ENCODE assay signal across 8 cellular contexts in the genomic region with DNA sequence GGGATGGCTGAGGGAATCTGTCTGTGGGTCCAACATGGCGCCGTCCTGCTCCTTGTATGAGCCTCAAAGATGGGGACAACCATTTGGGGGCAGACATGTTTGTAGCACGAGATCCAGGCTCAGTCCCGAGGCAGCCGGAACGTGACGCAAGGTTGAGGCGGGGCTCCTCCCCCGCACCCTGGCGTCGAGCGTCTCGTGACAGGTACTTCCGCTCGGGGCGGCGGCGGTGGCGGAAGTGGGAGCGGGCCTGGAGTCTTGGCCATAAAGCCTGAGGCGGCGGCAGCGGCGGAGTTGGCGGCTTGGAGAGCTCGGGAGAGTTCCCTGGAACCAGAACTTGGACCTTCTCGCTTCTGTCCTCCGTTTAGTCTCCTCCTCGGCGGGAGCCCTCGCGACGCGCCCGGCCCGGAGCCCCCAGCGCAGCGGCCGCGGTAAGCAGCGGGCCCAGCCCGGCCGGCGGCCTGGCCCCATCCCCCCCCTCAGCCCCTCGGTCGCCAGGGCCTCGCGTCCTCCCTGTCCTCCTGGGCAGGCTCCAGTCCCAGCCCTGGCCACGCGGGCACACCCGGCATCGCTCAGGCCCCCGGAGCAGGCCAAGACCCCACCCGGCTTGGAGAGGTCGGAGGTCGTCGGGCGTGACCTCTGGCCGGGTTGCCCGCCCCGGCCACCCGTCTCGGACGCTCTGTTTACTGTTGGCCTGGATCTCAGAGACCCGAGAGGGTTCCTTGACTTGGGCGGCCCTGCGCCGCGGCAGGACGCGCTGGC. TPM values are rescaled to one million over a fixed set of nuclear protein-coding genes. Genes with fewer than 3 reads are reported as not detected.
DNase-seq lines count a peak whose midpoint lies in the region; ATAC-seq, FAIRE-seq and TF ChIP-seq lines count a peak whose summit lies in the region.

A gene (plus strand): TSS at position 252 of the 759 bp plus-strand sequence. CDS start 69,185 bp downstream, outside the sequence.

- H3K9me3 Mint-ChIP-seq in activated T-cell treated with anti-CD3 and anti-CD28 coated beads, Interleukin-2, amount 50 U/mL, for 72 hours = peaks cover 0 to 2% of the 10 kb centered on the region in 2 donors

- peak within 1 kb of the TSS; percentile 90 to 96 for H3K4me3 Mint-ChIP-seq in activated T-cell treated with anti-CD3 and anti-CD28 coated beads, Interleukin-2, amount 50 U/mL, for 72 hours

- H3K4me1 Mint-ChIP-seq in activated T-cell treated with anti-CD3 and anti-CD28 coated beads, Interleukin-2, amount 50 U/mL, for 72 hours (ENCODE audit: low read depth) = peaks cover 67% of the 10 kb centered on the region

- peak within 1 kb of the TSS; percentile 94 for H3K27ac Mint-ChIP-seq in activated T-cell treated with anti-CD3 and anti-CD28 coated beads, Interleukin-2, amount 50 U/mL, for 72 hours

- intact Hi-C loops in esophagus muscularis mucosa (cut with DNase I) = loop anchor here (2.0 to 5.0 kb wide), 2 partner anchors 45 to 71 kb away; no protein-coding TSS in a partner anchor

- H3K36me3 Mint-ChIP-seq in activated T-cell treated with anti-CD3 and anti-CD28 coated beads, Interleukin-2, amount 50 U/mL, for 72 hours (ENCODE audit: insufficient read depth in 2 of 2) = peaks cover 0 to 8% of the 10 kb centered on the region in 2 donors

- peak; percentile 33 for TF ChIP-seq EP300 in esophagus muscularis mucosa (IDR thresholded peaks at IDR 0.05)

- FAIRE-seq in RCC 7860 (lab: Jason Lieb, UNC) = peak; percentile 71

- peaks cover 34 to 49% (median 46%) of the 10 kb centered on the region in 4 donors for H3K4me1 ChIP-seq in esophagus muscularis mucosa

- under 1% methylated on average over 30 of the region's 71 CpGs for WGBS in esophagus muscularis mucosa

- H3K9me3 ChIP-seq in KOPT-K1 (ENCODE audit: insufficient read depth, low read length, poor library complexity, severe bottlenecking) (no peaks in the 10 kb centered on the region), esophagus muscularis mucosa (no peaks in the 10 kb centered on the region)

- TF ChIP-seq CTCF in esophagus muscularis mucosa (IDR thresholded peaks at IDR 0.05) = peak in 1 of 3 experiments; percentile 34

- TF ChIP-seq POLR2A in esophagus muscularis mucosa (IDR thresholded peaks at IDR 0.05; ENCODE audit: low read depth) = peak; percentile 97

- no peaks in the 10 kb centered on the region for H3K27me3 Mint-ChIP-seq in activated T-cell treated with anti-CD3 and anti-CD28 coated beads, Interleukin-2, amount 50 U/mL, for 72 hours (ENCODE audit: low read depth)

- ATAC-seq in GM21786 (IDR thresholded peaks at IDR 0.05; ENCODE audit: unreplicated experiment) = peak; percentile 94
- ATAC-seq in activated T-cell treated with anti-CD3 and anti-CD28 coated beads, Interleukin-2, amount 50 U/mL, for 72 hours (replicated peaks in 1 of 2) = peak; percentile 95

- no peaks in the 10 kb centered on the region for H3K27me3 ChIP-seq in esophagus muscularis mucosa

- peak within 1 kb of the TSS; percentile 88 to 100 (median 97) for H3K4me3 ChIP-seq in esophagus muscularis mucosa

- DNase-seq in DMS79 (lab: John Stamatoyannopoulos, UW) (peak; percentile 96), RCC 7860 (ENCODE audit: low spot score) (peak; percentile 92), esophagus muscularis mucosa (ENCODE audit: extremely low spot score) (peak; percentile 99), myocyte (ENCODE audit: low read depth) (peak; percentile 99)
- peak; percentile 98 for DNase-seq in activated T-cell treated with anti-CD3 and anti-CD28 coated beads, Interleukin-2, amount 50 U/mL, for 72 hours
- DNase-seq in stimulated activated CD8-positive, alpha-beta memory T cell treated with anti-CD3 and anti-CD28 coated beads, Interleukin-7, amount 100 ng/mL, for 48 hours (ENCODE audit: extremely low read depth in 1 of 2, low read depth in 1 of 2) = peak; percentile 95 to 96

- peaks cover 4% of the 10 kb centered on the region; the same call in 1 of the 2 replicates for H3K36me3 ChIP-seq in KOPT-K1 (ENCODE audit: insufficient read depth, low read length)
- H3K36me3 ChIP-seq in esophagus muscularis mucosa = no peaks in the 10 kb centered on the region

- H3K27ac ChIP-seq in KOPT-K1 (ENCODE audit: low read depth, low read length, poor library complexity, severe bottlenecking) = peak within 1 kb of the TSS; percentile 78
- peak within 1 kb of the TSS; percentile 98 to 99 (median 99) for H3K27ac ChIP-seq in esophagus muscularis mucosa (replicated peaks in 1 of 4)

RNA-seq across cellular contexts. Expression of the gene that starts here (rescaled TPM):
- total RNA-seq in activated T-cell treated with anti-CD3 and anti-CD28 coated beads, Interleukin-2, amount 50 U/mL, for 72 hours = 100 to 1,000 TPM; 204 to 206 TPM
- total RNA-seq in esophagus muscularis mucosa (100 to 1,000 TPM in 1 of 4 donors, 10 to 100 TPM in 3; 81.0 to 116 (median 87.0) TPM), myocyte (73.2 and 109 TPM in 2 replicates)
- 265 TPM for polyA plus RNA-seq in myocyte (2012)

Comparison
In these comparisons a context has a peak if more than half of its experiments do, and no peak if none do; other contexts are left out.
1. Peak in every context shown above with its lines: DNase-seq, ATAC-seq, H3K4me3 ChIP-seq and H3K27ac ChIP-seq.